In genomic region chr2:10382313-10383061, GRCh38 we compare ENCODE assay signal across 8 cellular contexts.
DNase-seq lines count a peak whose midpoint lies in the region; ATAC-seq and TF ChIP-seq lines count a peak whose summit lies in the region.

No MANE protein-coding gene starts in this region.

- no peaks in the 10 kb centered on the region for H3K27me3 ChIP-seq in effector memory CD4-positive, alpha-beta T cell (replicated peaks; ENCODE audit: control insufficient read depth, insufficient read depth, low read length, poor library complexity, severe bottlenecking)
- no peaks in the 10 kb centered on the region for H3K27me3 ChIP-seq in sigmoid colon
- H3K27me3 ChIP-seq in prostate gland (replicated peaks; ENCODE audit: insufficient read depth) = no peaks in the 10 kb centered on the region

- peak overlapping the region; percentile 41 for H3K4me3 ChIP-seq in effector memory CD4-positive, alpha-beta T cell (ENCODE audit: insufficient read depth, low read depth, low read length, poor library complexity, severe bottlenecking)
- no peak overlapping the region for H3K4me3 ChIP-seq in sigmoid colon
- H3K4me3 ChIP-seq in prostate gland = no peak overlapping the region

- TF ChIP-seq POLR2A in sigmoid colon (IDR thresholded peaks at IDR 0.05) (no peak), prostate gland (IDR thresholded peaks at IDR 0.05) (no peak)

- WGBS in sigmoid colon, 2 donors = 20 to 24% methylated on average over 18 of the region's 18 CpGs
- 75% methylated on average over 18 of the region's 18 CpGs for WGBS in prostate gland

- peak; percentile 46 for ATAC-seq in HG03095 (IDR thresholded peaks at IDR 0.05; ENCODE audit: unreplicated experiment)

- intact Hi-C loops in sigmoid colon (cut with DNase I) (no loop called here), prostate gland (cut with DNase I) (no loop called here)

- no peaks in the 10 kb centered on the region for H3K36me3 ChIP-seq in effector memory CD4-positive, alpha-beta T cell (ENCODE audit: control insufficient read depth, insufficient read depth, low read length)
- H3K36me3 ChIP-seq in sigmoid colon = no peaks in the 10 kb centered on the region
- no peaks in the 10 kb centered on the region for H3K36me3 ChIP-seq in prostate gland

- no peaks in the 10 kb centered on the region for H3K9me3 ChIP-seq in effector memory CD4-positive, alpha-beta T cell (ENCODE audit: control insufficient read depth, low read length)
- H3K9me3 ChIP-seq in sigmoid colon = no peaks in the 10 kb centered on the region
- no peaks in the 10 kb centered on the region for H3K9me3 ChIP-seq in prostate gland

- TF ChIP-seq CTCF in sigmoid colon (IDR thresholded peaks at IDR 0.05) = no peak
- TF ChIP-seq CTCF in prostate gland (IDR thresholded peaks at IDR 0.05) = no peak

- H3K4me1 ChIP-seq in effector memory CD4-positive, alpha-beta T cell (ENCODE audit: control insufficient read depth, insufficient read depth, low read length, poor library complexity, severe bottlenecking) = peaks cover 71% of the 10 kb centered on the region
- H3K4me1 ChIP-seq in sigmoid colon (peaks cover 0 to 33% (median 11%) of the 10 kb centered on the region in 4 donors), prostate gland (replicated peaks) (peaks cover 10% of the 10 kb centered on the region)

- DNase-seq in NCI-H2227 (lab: John Stamatoyannopoulos, UW; ENCODE audit: unreplicated experiment) = peak; percentile 14
- no peak for DNase-seq in NCI-H2227 treated with DMSO at 0.1 percent for 48 hours (lab: John Stamatoyannopoulos, UW)
- DNase-seq in RPMI8226 = peak; percentile 59
- DNase-seq in effector memory CD4-positive, alpha-beta T cell = peak in 2 of 3 donors; percentile 19 to 32
- peak; percentile 49 for DNase-seq in stimulated activated CD8-positive, alpha-beta memory T cell treated with anti-CD3 and anti-CD28 coated beads, Interleukin-4, amount 100 ng/mL, for 48 hours
- DNase-seq in sigmoid colon = no peak
- DNase-seq in prostate gland (ENCODE audit: low spot score) = no peak

- H3K27ac ChIP-seq in effector memory CD4-positive, alpha-beta T cell (ENCODE audit: insufficient read depth, low read length, poor library complexity, severe bottlenecking) = peak overlapping the region; percentile 10
- H3K27ac ChIP-seq in sigmoid colon (no peak overlapping the region), prostate gland (no peak overlapping the region)

- TF ChIP-seq EP300 in sigmoid colon (IDR thresholded peaks at IDR 0.05) = no peak

Comparison
In these comparisons a context has a peak if more than half of its experiments do, and no peak if none do; other contexts are left out.
1. DNase-seq: peak in NCI-H2227 (single experiment), RPMI8226 (single experiment), effector memory CD4-positive, alpha-beta T cell (2 of 3) and stimulated activated CD8-positive, alpha-beta memory T cell treated with anti-CD3 and anti-CD28 coated beads, Interleukin-4, amount 100 ng/mL, for 48 hours (single experiment); none in NCI-H2227 treated with DMSO at 0.1 percent for 48 hours (single experiment), sigmoid colon (single experiment) and prostate gland (single experiment).